ENCODE assay signal across 8 cellular contexts in the genomic region with DNA sequence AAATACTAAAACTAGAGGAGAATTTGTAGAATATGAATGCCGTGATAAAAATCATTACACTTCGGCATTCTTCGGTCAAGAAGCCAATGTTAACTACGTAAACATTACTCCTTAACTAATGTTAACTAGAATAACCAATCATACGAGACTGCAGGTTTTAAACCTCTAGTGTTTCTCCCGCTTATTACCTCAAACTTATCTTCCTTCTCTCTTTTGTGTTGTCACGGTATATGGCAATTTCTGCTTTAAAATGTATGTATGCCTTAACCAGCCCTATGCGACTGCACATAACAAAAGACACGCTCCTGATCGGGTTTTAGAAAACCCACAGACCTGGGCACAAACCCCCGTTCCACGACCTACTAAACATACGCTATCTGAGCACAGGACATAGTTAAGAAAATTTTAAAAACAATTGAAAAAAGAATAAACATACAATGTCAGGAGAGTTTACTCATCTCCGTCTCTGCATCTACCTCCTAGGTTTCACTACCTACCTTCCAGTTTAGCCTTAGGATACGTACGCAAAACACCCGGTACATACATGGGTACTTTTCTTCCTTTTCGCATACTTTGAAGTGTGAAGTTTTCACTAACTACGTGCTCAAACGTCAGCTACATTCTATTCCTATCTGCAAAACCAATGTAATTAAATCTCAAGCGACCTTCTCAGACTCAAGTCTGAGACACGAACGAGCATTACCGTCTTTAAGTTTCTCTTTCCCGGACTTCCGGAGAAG. TPM values are rescaled to one million over a fixed set of nuclear protein-coding genes. Genes with fewer than 3 reads are reported as not detected.
DNase-seq lines count a peak whose midpoint lies in the region; ATAC-seq and TF ChIP-seq lines count a peak whose summit lies in the region.

No MANE protein-coding gene starts in this region.

- H3K4me3 Mint-ChIP-seq in endothelial cell (ENCODE audit: unreplicated experiment) = peak overlapping the region; percentile 96

- H3K27me3 Mint-ChIP-seq in endothelial cell (ENCODE audit: unreplicated experiment) = peaks cover 10% of the 10 kb centered on the region

- H3K27me3 ChIP-seq in BE2C (no peaks in the 10 kb centered on the region), RWPE2 (ENCODE audit: insufficient read depth, poor library complexity, severe bottlenecking) (no peaks in the 10 kb centered on the region), neuron (ENCODE audit: insufficient read depth, low read length) (no peaks in the 10 kb centered on the region)

- H3K9me3 ChIP-seq in BE2C (no peaks in the 10 kb centered on the region), RWPE2 (ENCODE audit: severe bottlenecking) (no peaks in the 10 kb centered on the region), neuron (ENCODE audit: low read length) (no peaks in the 10 kb centered on the region)

- peaks cover 39% of the 10 kb centered on the region for H3K4me1 Mint-ChIP-seq in endothelial cell (ENCODE audit: unreplicated experiment)

- peaks cover 13% of the 10 kb centered on the region for H3K36me3 Mint-ChIP-seq in endothelial cell (ENCODE audit: low read depth, unreplicated experiment)

- H3K4me1 ChIP-seq in BE2C = no peaks in the 10 kb centered on the region
- peaks cover 26% of the 10 kb centered on the region for H3K4me1 ChIP-seq in RWPE2 (ENCODE audit: insufficient read depth, poor library complexity, severe bottlenecking)
- H3K4me1 ChIP-seq in neuron (ENCODE audit: insufficient read depth, low read length) = peaks cover 23% of the 10 kb centered on the region

- TF ChIP-seq CTCF in BE2C (IDR thresholded peaks at IDR 0.05; ENCODE audit: low read depth, low read length) = no peak
- TF ChIP-seq CTCF in RWPE2 (IDR thresholded peaks at IDR 0.05; ENCODE audit: poor library complexity, severe bottlenecking) = no peak
- TF ChIP-seq CTCF in endothelial cell (IDR thresholded peaks at IDR 0.05; ENCODE audit: unreplicated experiment) = no peak

- H3K9me3 Mint-ChIP-seq in endothelial cell (ENCODE audit: unreplicated experiment) = no peaks in the 10 kb centered on the region

- peaks cover 13% of the 10 kb centered on the region for H3K36me3 ChIP-seq in BE2C
- H3K36me3 ChIP-seq in RWPE2 (ENCODE audit: low read depth) = peaks cover 36% of the 10 kb centered on the region
- peaks cover 27% of the 10 kb centered on the region for H3K36me3 ChIP-seq in neuron (ENCODE audit: insufficient read depth, low read length)

- ATAC-seq in GM21515 (IDR thresholded peaks at IDR 0.05; ENCODE audit: unreplicated experiment) (peak; percentile 0), RWPE2 (ENCODE audit: low read depth) (no peak; the same call in 2 of the 3 replicates), HG03469 (IDR thresholded peaks at IDR 0.05; ENCODE audit: unreplicated experiment) (no peak), GM19397 (IDR thresholded peaks at IDR 0.05; ENCODE audit: unreplicated experiment) (no peak)

- H3K27ac ChIP-seq in RWPE2 (ENCODE audit: poor library complexity, severe bottlenecking) = peak overlapping the region; percentile 92

- H3K4me3 ChIP-seq in BE2C (ENCODE audit: low read depth, low read length) (peak overlapping the region; percentile 73), RWPE2 (ENCODE audit: severe bottlenecking) (peak overlapping the region; percentile 78), neuron (ENCODE audit: low read length) (peak overlapping the region; percentile 82)

- peak overlapping the region; percentile 79 for H2AFZ ChIP-seq in neuron (ENCODE audit: low read depth, low read length)

- DNase-seq in BE2C (no peak), RWPE2 (ENCODE audit: low spot score) (no peak), endothelial cell (ENCODE audit: low spot score) (no peak)
- DNase-seq in stimulated activated CD4-positive, alpha-beta T cell treated with anti-CD3 and anti-CD28 coated beads, Interleukin-2, amount 100 ng/mL, for 48 hours = no peak

- H3K27ac Mint-ChIP-seq in endothelial cell (ENCODE audit: unreplicated experiment) = peak overlapping the region; percentile 91

RNA-seq across cellular contexts. Expression of gene CD164, which starts 1.1 kb away (rescaled TPM):
- polyA plus RNA-seq in BE2C (2012; ENCODE audit: insufficient read depth, insufficient read length, low read depth) = 148 TPM
- total RNA-seq in endothelial cell (ENCODE audit: unreplicated experiment) = 220 TPM

RNA-seq across cellular contexts. Expression of gene PPIL6, which starts 59.3 kb away (rescaled TPM):
- polyA plus RNA-seq in BE2C (2012; ENCODE audit: insufficient read depth, insufficient read length, low read depth) = 0.48 TPM
- total RNA-seq in endothelial cell (ENCODE audit: unreplicated experiment) = 0.95 TPM

RNA-seq across cellular contexts. Expression of gene SMPD2, which starts 59.3 kb away (rescaled TPM):
- 18.5 TPM for polyA plus RNA-seq in BE2C (2012; ENCODE audit: insufficient read depth, insufficient read length, low read depth)
- 8.8 TPM for total RNA-seq in endothelial cell (ENCODE audit: unreplicated experiment)
